In genomic region chr1:219143735-219144134, GRCh38 we compare ENCODE assay signal across 1 cellular context.
TF ChIP-seq lines count a peak whose summit lies in the region.

No MANE protein-coding gene starts in this region.

TF ChIP-seq in K562, 482 proteins besides CTCF, POLR2A, EP300 and RAD21:
- no peak for TF ChIP-seq CEBPG (CRISPR knock-in tag; IDR thresholded peaks at IDR 0.05)
- peak in 1 of 2 experiments; percentile 34; a peak in 1 of 4 replicates for TF ChIP-seq CEBPG (tag; conservative IDR thresholded peaks at IDR 0.05 in 1 of 2, IDR thresholded peaks at IDR 0.05 in 1 of 2)
- 0 out of 2 replicates have a peak, but pooled peaks have one; percentile 8 for TF ChIP-seq CEBPB (tag; IDR thresholded peaks at IDR 0.05)
- TF ChIP-seq ARNT (IDR thresholded peaks at IDR 0.05): no peak
- TF ChIP-seq RCOR1 (IDR thresholded peaks at IDR 0.05; ENCODE audit: borderline replicate concordance in 1 of 2, low read depth in 2 of 2, low read length in 2 of 2): no peak
- TF ChIP-seq SLC30A9 (CRISPR knock-in tag; IDR thresholded peaks at IDR 0.05): no peak
